In genomic region chr13:106566682-106567420, GRCh38 we compare ENCODE assay signal across 1 cellular context.
TF ChIP-seq lines count a peak whose summit lies in the region.

No MANE protein-coding gene starts in this region.

TF ChIP-seq in GM23338, 12 proteins besides CTCF, POLR2A, EP300 and RAD21 (continued from another document):
- TF ChIP-seq, protein P1, sequence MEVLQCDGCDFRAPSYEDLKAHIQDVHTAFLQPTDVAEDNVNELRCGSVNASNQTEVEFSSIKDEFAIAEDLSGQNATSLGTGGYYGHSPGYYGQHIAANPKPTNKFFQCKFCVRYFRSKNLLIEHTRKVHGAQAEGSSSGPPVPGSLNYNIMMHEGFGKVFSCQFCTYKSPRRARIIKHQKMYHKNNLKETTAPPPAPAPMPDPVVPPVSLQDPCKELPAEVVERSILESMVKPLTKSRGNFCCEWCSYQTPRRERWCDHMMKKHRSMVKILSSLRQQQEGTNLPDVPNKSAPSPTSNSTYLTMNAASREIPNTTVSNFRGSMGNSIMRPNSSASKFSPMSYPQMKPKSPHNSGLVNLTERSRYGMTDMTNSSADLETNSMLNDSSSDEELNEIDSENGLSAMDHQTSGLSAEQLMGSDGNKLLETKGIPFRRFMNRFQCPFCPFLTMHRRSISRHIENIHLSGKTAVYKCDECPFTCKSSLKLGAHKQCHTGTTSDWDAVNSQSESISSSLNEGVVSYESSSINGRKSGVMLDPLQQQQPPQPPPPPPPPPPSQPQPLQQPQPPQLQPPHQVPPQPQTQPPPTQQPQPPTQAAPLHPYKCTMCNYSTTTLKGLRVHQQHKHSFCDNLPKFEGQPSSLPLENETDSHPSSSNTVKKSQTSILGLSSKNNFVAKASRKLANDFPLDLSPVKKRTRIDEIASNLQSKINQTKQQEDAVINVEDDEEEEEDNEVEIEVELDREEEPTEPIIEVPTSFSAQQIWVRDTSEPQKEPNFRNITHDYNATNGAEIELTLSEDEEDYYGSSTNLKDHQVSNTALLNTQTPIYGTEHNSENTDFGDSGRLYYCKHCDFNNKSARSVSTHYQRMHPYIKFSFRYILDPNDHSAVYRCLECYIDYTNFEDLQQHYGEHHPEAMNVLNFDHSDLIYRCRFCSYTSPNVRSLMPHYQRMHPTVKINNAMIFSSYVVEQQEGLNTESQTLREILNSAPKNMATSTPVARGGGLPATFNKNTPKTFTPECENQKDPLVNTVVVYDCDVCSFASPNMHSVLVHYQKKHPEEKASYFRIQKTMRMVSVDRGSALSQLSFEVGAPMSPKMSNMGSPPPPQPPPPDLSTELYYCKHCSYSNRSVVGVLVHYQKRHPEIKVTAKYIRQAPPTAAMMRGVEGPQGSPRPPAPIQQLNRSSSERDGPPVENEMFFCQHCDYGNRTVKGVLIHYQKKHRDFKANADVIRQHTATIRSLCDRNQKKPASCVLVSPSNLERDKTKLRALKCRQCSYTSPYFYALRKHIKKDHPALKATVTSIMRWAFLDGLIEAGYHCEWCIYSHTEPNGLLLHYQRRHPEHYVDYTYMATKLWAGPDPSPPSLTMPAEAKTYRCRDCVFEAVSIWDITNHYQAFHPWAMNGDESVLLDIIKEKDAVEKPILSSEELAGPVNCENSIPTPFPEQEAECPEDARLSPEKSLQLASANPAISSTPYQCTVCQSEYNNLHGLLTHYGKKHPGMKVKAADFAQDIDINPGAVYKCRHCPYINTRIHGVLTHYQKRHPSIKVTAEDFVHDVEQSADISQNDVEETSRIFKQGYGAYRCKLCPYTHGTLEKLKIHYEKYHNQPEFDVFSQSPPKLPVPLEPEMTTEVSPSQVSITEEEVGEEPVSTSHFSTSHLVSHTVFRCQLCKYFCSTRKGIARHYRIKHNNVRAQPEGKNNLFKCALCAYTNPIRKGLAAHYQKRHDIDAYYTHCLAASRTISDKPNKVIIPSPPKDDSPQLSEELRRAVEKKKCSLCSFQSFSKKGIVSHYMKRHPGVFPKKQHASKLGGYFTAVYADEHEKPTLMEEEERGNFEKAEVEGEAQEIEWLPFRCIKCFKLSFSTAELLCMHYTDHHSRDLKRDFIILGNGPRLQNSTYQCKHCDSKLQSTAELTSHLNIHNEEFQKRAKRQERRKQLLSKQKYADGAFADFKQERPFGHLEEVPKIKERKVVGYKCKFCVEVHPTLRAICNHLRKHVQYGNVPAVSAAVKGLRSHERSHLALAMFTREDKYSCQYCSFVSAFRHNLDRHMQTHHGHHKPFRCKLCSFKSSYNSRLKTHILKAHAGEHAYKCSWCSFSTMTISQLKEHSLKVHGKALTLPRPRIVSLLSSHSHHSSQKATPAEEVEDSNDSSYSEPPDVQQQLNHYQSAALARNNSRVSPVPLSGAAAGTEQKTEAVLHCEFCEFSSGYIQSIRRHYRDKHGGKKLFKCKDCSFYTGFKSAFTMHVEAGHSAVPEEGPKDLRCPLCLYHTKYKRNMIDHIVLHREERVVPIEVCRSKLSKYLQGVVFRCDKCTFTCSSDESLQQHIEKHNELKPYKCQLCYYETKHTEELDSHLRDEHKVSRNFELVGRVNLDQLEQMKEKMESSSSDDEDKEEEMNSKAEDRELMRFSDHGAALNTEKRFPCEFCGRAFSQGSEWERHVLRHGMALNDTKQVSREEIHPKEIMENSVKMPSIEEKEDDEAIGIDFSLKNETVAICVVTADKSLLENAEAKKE (CRISPR knock-in tag; IDR thresholded peaks at IDR 0.05), result no peak
- no peak for TF ChIP-seq STAT1 (IDR thresholded peaks at IDR 0.05; ENCODE audit: unreplicated experiment)
- TF ChIP-seq, protein P2, sequence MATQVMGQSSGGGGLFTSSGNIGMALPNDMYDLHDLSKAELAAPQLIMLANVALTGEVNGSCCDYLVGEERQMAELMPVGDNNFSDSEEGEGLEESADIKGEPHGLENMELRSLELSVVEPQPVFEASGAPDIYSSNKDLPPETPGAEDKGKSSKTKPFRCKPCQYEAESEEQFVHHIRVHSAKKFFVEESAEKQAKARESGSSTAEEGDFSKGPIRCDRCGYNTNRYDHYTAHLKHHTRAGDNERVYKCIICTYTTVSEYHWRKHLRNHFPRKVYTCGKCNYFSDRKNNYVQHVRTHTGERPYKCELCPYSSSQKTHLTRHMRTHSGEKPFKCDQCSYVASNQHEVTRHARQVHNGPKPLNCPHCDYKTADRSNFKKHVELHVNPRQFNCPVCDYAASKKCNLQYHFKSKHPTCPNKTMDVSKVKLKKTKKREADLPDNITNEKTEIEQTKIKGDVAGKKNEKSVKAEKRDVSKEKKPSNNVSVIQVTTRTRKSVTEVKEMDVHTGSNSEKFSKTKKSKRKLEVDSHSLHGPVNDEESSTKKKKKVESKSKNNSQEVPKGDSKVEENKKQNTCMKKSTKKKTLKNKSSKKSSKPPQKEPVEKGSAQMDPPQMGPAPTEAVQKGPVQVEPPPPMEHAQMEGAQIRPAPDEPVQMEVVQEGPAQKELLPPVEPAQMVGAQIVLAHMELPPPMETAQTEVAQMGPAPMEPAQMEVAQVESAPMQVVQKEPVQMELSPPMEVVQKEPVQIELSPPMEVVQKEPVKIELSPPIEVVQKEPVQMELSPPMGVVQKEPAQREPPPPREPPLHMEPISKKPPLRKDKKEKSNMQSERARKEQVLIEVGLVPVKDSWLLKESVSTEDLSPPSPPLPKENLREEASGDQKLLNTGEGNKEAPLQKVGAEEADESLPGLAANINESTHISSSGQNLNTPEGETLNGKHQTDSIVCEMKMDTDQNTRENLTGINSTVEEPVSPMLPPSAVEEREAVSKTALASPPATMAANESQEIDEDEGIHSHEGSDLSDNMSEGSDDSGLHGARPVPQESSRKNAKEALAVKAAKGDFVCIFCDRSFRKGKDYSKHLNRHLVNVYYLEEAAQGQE (IDR thresholded peaks at IDR 0.05; ENCODE audit: unreplicated experiment), result no peak
